28 cellular contexts compared by ENCODE assay signal in the genomic region with DNA sequence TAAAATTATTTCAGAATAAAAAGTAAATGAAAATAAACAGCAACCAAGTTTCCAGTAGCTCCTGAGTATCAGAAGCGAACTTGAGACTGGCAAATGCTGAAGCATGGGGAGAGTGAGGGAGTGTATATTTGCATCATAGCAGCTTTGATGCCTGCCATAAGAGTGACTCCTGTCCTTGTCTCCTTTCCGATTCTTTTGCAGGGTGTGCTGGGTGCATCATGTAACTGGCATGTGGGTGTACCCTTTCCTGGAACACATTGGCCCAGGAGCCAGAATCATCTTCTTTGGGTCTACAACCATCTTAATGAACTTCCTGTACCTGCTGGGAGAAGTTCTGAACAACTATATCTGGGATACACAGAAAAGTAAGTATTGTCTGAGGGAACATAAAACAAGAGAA.
DNase-seq lines count a peak whose midpoint lies in the region; ATAC-seq, FAIRE-seq and TF ChIP-seq lines count a peak whose summit lies in the region.
"Had no signal": no experiment of that assay in that cellular context is flagged by ENCODE, and none has a peak within 500 bp of the region (broad histone marks: within the 10 kb centered on the region; RNA-seq: fewer than 3 reads in every experiment).

No MANE protein-coding gene starts in this region.

- POLR2A ChIA-PET in MCF 10A (lab: Yijun Ruan, JAX), result interaction anchor here (0.6 to 13.4 kb wide), 28 partner anchors 7 to 790 kb away, joined by 3 to 402 read pairs (median 7); partner anchors contain the start of genes ADAT2, AIG1, HIVEP2 and PEX3

- ATAC-seq in RWPE2 (ENCODE audit: low read depth) (peak; percentile 80), gastroesophageal sphincter (no peak)
- ATAC-seq: activated T-cell treated with anti-CD3 and anti-CD28 coated beads, Interleukin-2, amount 50 U/mL, for 4 hours; lower lobe of right lung; natural killer cell treated with Interleukin-12 subunit alpha and Interleukin-12 subunit beta and Interleukin-15 and Interleukin-18, amount 100 ng/mL, for 72 hours; stimulated activated memory B cell treated with anti-CD40 and anti-IgM and Interleukin-4, amounts not matched to agents 10 μg/mL and 1 μg/mL and 100 μg/mL, for 72 hours had no signal

- no peaks in the 10 kb centered on the region for H3K36me3 ChIP-seq in breast epithelium
- peaks cover 21% of the 10 kb centered on the region for H3K36me3 ChIP-seq in RWPE2 (ENCODE audit: low read depth)
- H3K36me3 ChIP-seq in keratinocyte (ENCODE audit: control insufficient read depth in 2 of 2, extremely low read depth in 1 of 2, insufficient read depth in 2 of 2, low read length in 2 of 2), result peaks cover 0 to 7% of the 10 kb centered on the region in 2 experiments
- H3K36me3 ChIP-seq in ascending aorta, result peaks cover 0 to 6% of the 10 kb centered on the region in 2 donors
- peaks cover 0 to 19% of the 10 kb centered on the region in 2 donors for H3K36me3 ChIP-seq in gastroesophageal sphincter
- H3K36me3 ChIP-seq: lower lobe of right lung, ovary had no signal

- no peak overlapping the region for H2AFZ ChIP-seq in keratinocyte (ENCODE audit: control insufficient read depth, low read length)

- dilution Hi-C loops in keratinocyte (cut with MboI; ENCODE audit: extremely low pct_ligation_motif_present, low sequenced_read_pairs), result no loop called here

- H3K4me1 ChIP-seq in breast epithelium (no peaks in the 10 kb centered on the region), RWPE2 (ENCODE audit: insufficient read depth, poor library complexity, severe bottlenecking) (peaks cover 70% of the 10 kb centered on the region), keratinocyte (ENCODE audit: control insufficient read depth, extremely low read depth, insufficient read depth, low read length) (peaks cover 82% of the 10 kb centered on the region), ascending aorta (no peaks in the 10 kb centered on the region), gastroesophageal sphincter (no peaks in the 10 kb centered on the region)
- H3K4me1 ChIP-seq: lower lobe of right lung, testis had no signal

- H3K4me3 Mint-ChIP-seq in MCF 10A (ENCODE audit: unreplicated experiment), result peak overlapping the region; percentile 71
- H3K4me3 Mint-ChIP-seq: activated CD4-positive, alpha-beta T cell treated with anti-CD3 and anti-CD28 coated beads, Interleukin-2, amount 10 ng/mL, durations not matched to agents 24 days and 14 days; activated naive CD8-positive, alpha-beta T cell treated with anti-CD3 and anti-CD28 coated beads, Interleukin-2, amount 50 U/mL, for 24 hours; activated T-cell treated with anti-CD3 and anti-CD28 coated beads, Interleukin-2, amount 50 U/mL, for 4 hours; brain; CD4-positive, alpha-beta T cell; natural killer cell treated with Interleukin-12 subunit alpha and Interleukin-12 subunit beta and Interleukin-15 and Interleukin-18, amount 100 ng/mL, for 72 hours; stimulated activated memory B cell treated with anti-CD40 and anti-IgM and Interleukin-4, amounts not matched to agents 10 μg/mL and 1 μg/mL and 100 μg/mL, for 72 hours had no signal

- no peaks in the 10 kb centered on the region for H3K27me3 Mint-ChIP-seq in MCF 10A (ENCODE audit: insufficient read depth, unreplicated experiment)
- H3K27me3 Mint-ChIP-seq: activated CD4-positive, alpha-beta T cell treated with anti-CD3 and anti-CD28 coated beads, Interleukin-2, amount 10 ng/mL, durations not matched to agents 24 days and 14 days; activated naive CD8-positive, alpha-beta T cell treated with anti-CD3 and anti-CD28 coated beads, Interleukin-2, amount 50 U/mL, for 24 hours; brain; CD4-positive, alpha-beta T cell; stimulated activated memory B cell treated with anti-CD40 and anti-IgM and Interleukin-4, amounts not matched to agents 10 μg/mL and 1 μg/mL and 100 μg/mL, for 72 hours had no signal

- TF ChIP-seq POLR2A in breast epithelium (IDR thresholded peaks at IDR 0.05) (no peak), gastroesophageal sphincter (IDR thresholded peaks at IDR 0.05) (no peak)

- peak; percentile 95 for DNase-seq in MCF 10A (ENCODE audit: unreplicated experiment)
- no peak for DNase-seq in breast epithelium (ENCODE audit: low spot score in 2 of 2)
- DNase-seq in RWPE2 (ENCODE audit: low spot score), result peak; percentile 82
- DNase-seq in keratinocyte (ENCODE audit: low read depth, low spot score), result peak; percentile 90
- DNase-seq in urothelium cell line (ENCODE audit: low spot score), result peak; percentile 20
- no peak for DNase-seq in DMS53 treated with DMSO at 0.1 percent for 48 hours (lab: John Stamatoyannopoulos, UW; ENCODE audit: unreplicated experiment)
- DNase-seq in ascending aorta (ENCODE audit: low spot score in 2 of 2), result no peak
- DNase-seq: activated CD4-positive, alpha-beta T cell treated with anti-CD3 and anti-CD28 coated beads, Interleukin-2, amount 10 ng/mL, durations not matched to agents 24 days and 14 days; activated T-cell treated with anti-CD3 and anti-CD28 coated beads, Interleukin-2, amount 50 U/mL, for 4 hours; AML-193; CD4-positive, alpha-beta T cell; lower lobe of right lung; NCI-H1417 treated with DMSO at 0.1 percent for 48 hours; NCI-H446 treated with DMSO at 0.1 percent for 48 hours; ovary; SIG-M5; SW 1271; T-helper 9 cell; testis had no signal

- H3K4me1 Mint-ChIP-seq in MCF 10A (ENCODE audit: insufficient read depth, unreplicated experiment), result peaks cover 52% of the 10 kb centered on the region
- H3K4me1 Mint-ChIP-seq: stimulated activated memory B cell treated with anti-CD40 and anti-IgM and Interleukin-4, amounts not matched to agents 10 μg/mL and 1 μg/mL and 100 μg/mL, for 72 hours had no signal

- H3K27ac Mint-ChIP-seq in MCF 10A (ENCODE audit: low read depth, unreplicated experiment), result peak overlapping the region; percentile 99
- H3K27ac Mint-ChIP-seq: activated CD4-positive, alpha-beta T cell treated with anti-CD3 and anti-CD28 coated beads, Interleukin-2, amount 10 ng/mL, durations not matched to agents 24 days and 14 days; activated naive CD8-positive, alpha-beta T cell treated with anti-CD3 and anti-CD28 coated beads, Interleukin-2, amount 50 U/mL, for 24 hours; CD4-positive, alpha-beta T cell; natural killer cell treated with Interleukin-12 subunit alpha and Interleukin-12 subunit beta and Interleukin-15 and Interleukin-18, amount 100 ng/mL, for 72 hours; stimulated activated memory B cell treated with anti-CD40 and anti-IgM and Interleukin-4, amounts not matched to agents 10 μg/mL and 1 μg/mL and 100 μg/mL, for 72 hours had no signal

- peak overlapping the region; percentile 79 for H3K9ac ChIP-seq in keratinocyte (ENCODE audit: control insufficient read depth, extremely low read depth, insufficient read depth, low read length)

- CTCF ChIA-PET in MCF 10A (lab: Yijun Ruan, JAX), result interaction anchor here (0.6 to 2.3 kb wide), 11 partner anchors 8 to 1186 kb away, joined by 3 to 12 read pairs (median 4); partner anchors contain the start of genes NMBR and VTA1

- no peak overlapping the region for H3K27ac ChIP-seq in breast epithelium
- peak overlapping the region; percentile 97 for H3K27ac ChIP-seq in RWPE2 (ENCODE audit: poor library complexity, severe bottlenecking)
- peak overlapping the region; percentile 99 for H3K27ac ChIP-seq in keratinocyte (ENCODE audit: control insufficient read depth, insufficient read depth, low read length)
- H3K27ac ChIP-seq in ascending aorta, result no peak overlapping the region
- no peak overlapping the region for H3K27ac ChIP-seq in gastroesophageal sphincter
- H3K27ac ChIP-seq: 22Rv1, lower lobe of right lung, ovary, testis had no signal

- H3K9me3 ChIP-seq in breast epithelium (no peaks in the 10 kb centered on the region), RWPE2 (ENCODE audit: severe bottlenecking) (no peaks in the 10 kb centered on the region), keratinocyte (ENCODE audit: control insufficient read depth, low read depth, low read length) (no peaks in the 10 kb centered on the region), ascending aorta (no peaks in the 10 kb centered on the region), gastroesophageal sphincter (no peaks in the 10 kb centered on the region)
- H3K9me3 ChIP-seq: lower lobe of right lung, ovary, testis had no signal

- H3K4me2 ChIP-seq in keratinocyte (ENCODE audit: control insufficient read depth, extremely low read depth, insufficient read depth, low read depth, low read length), result peak overlapping the region; percentile 76

- H3K79me2 ChIP-seq in keratinocyte (ENCODE audit: control insufficient read depth, insufficient read depth, low read length), result peaks cover 6% of the 10 kb centered on the region

- H3K9me3 Mint-ChIP-seq in MCF 10A (ENCODE audit: unreplicated experiment), result peaks cover 13% of the 10 kb centered on the region
- H3K9me3 Mint-ChIP-seq: activated CD4-positive, alpha-beta T cell treated with anti-CD3 and anti-CD28 coated beads, Interleukin-2, amount 10 ng/mL, durations not matched to agents 24 days and 14 days; CD4-positive, alpha-beta T cell; natural killer cell treated with Interleukin-12 subunit alpha and Interleukin-12 subunit beta and Interleukin-15 and Interleukin-18, amount 100 ng/mL, for 72 hours had no signal

- no peaks in the 10 kb centered on the region for H4K20me1 ChIP-seq in keratinocyte (ENCODE audit: control insufficient read depth, extremely low read depth, insufficient read depth, low read length)

- H3K27me3 ChIP-seq in breast epithelium, result no peaks in the 10 kb centered on the region
- no peaks in the 10 kb centered on the region for H3K27me3 ChIP-seq in RWPE2 (ENCODE audit: insufficient read depth, poor library complexity, severe bottlenecking)
- no peaks in the 10 kb centered on the region for H3K27me3 ChIP-seq in keratinocyte (ENCODE audit: control insufficient read depth, extremely low read depth, insufficient read depth, low read length)
- no peaks in the 10 kb centered on the region for H3K27me3 ChIP-seq in ascending aorta
- no peaks in the 10 kb centered on the region for H3K27me3 ChIP-seq in gastroesophageal sphincter
- H3K27me3 ChIP-seq: ovary, testis had no signal

- TF ChIP-seq CTCF in MCF 10A (IDR thresholded peaks at IDR 0.05; ENCODE audit: unreplicated experiment) (no peak), breast epithelium (IDR thresholded peaks at IDR 0.05) (no peak), RWPE2 (IDR thresholded peaks at IDR 0.05; ENCODE audit: poor library complexity, severe bottlenecking) (no peak), keratinocyte (optimal IDR thresholded peaks at IDR 0.05 in 1 of 3, IDR thresholded peaks at IDR 0.05 in 1 of 3, conservative IDR thresholded peaks at IDR 0.05 in 1 of 3; ENCODE audit: extremely low read depth in 1 of 3, insufficient read depth in 2 of 3, low read length in 3 of 3) (no peak), ascending aorta (IDR thresholded peaks at IDR 0.05) (no peak), gastroesophageal sphincter (IDR thresholded peaks at IDR 0.05) (no peak)

- peaks cover 37% of the 10 kb centered on the region for H3K36me3 Mint-ChIP-seq in MCF 10A (ENCODE audit: insufficient read depth, unreplicated experiment)
- H3K36me3 Mint-ChIP-seq: natural killer cell treated with Interleukin-12 subunit alpha and Interleukin-12 subunit beta and Interleukin-15 and Interleukin-18, amount 100 ng/mL, for 72 hours; stimulated activated memory B cell treated with anti-CD40 and anti-IgM and Interleukin-4, amounts not matched to agents 10 μg/mL and 1 μg/mL and 100 μg/mL, for 72 hours had no signal

- no TSS peak for BruUV-seq in MCF 10A (replicated peaks; lab: Mats Ljungman, UMichigan)

- TF ChIP-seq EP300 in gastroesophageal sphincter (IDR thresholded peaks at IDR 0.05), result no peak

- intact Hi-C loops in MCF 10A (cut with micrococcal nuclease), result no loop called here
- intact Hi-C loops in breast epithelium (cut with DNase I; ENCODE audit: low total_unique reads), result no loop called here
- intact Hi-C loops in ascending aorta (cut with DNase I), result no loop called here

- WGBS in gastroesophageal sphincter (ENCODE audit: low coverage in 1 of 2), 2 donors, result 100% methylated on average over 1 to 2 of the region's 2 CpGs

- H3K9me1 ChIP-seq in keratinocyte (ENCODE audit: control insufficient read depth, extremely low read depth, insufficient read depth, low read length), result no peaks in the 10 kb centered on the region

- FAIRE-seq in keratinocyte (lab: Jason Lieb, UNC), result peak; percentile 99
- FAIRE-seq in urothelium cell line (lab: Jason Lieb, UNC), result no peak
- FAIRE-seq: D721Med, endothelial cell of umbilical vein, H54 had no signal

- H3K4me3 ChIP-seq in breast epithelium, result no peak overlapping the region
- H3K4me3 ChIP-seq in RWPE2 (ENCODE audit: severe bottlenecking), result no peak overlapping the region
- H3K4me3 ChIP-seq in keratinocyte (ENCODE audit: control insufficient read depth in 2 of 3, extremely low read depth in 1 of 3, insufficient read depth in 2 of 3, low read depth in 1 of 3, low read length in 3 of 3), result peak overlapping the region; percentile 44 to 56 (median 48)
- no peak overlapping the region for H3K4me3 ChIP-seq in ascending aorta
- H3K4me3 ChIP-seq in gastroesophageal sphincter, result no peak overlapping the region
- H3K4me3 ChIP-seq: lower lobe of right lung, ovary, testis had no signal

Comparison
In these comparisons a context has a peak if more than half of its experiments do, and no peak if none do; other contexts are left out.
1. DNase-seq: peak in MCF 10A (single experiment), RWPE2 (single experiment), keratinocyte (single experiment) and urothelium cell line (single experiment); none in breast epithelium (0 of 2), DMS53 treated with DMSO at 0.1 percent for 48 hours (single experiment) and ascending aorta (0 of 2).
2. H3K27ac ChIP-seq: peak in RWPE2 (single experiment) and keratinocyte (single experiment); none in breast epithelium (0 of 2), ascending aorta (0 of 2) and gastroesophageal sphincter (0 of 4).
3. H3K4me3 ChIP-seq: peak in keratinocyte (3 of 3); none in breast epithelium (0 of 3), RWPE2 (single experiment), ascending aorta (0 of 2) and gastroesophageal sphincter (0 of 2).